Comparison of ENCODE assay signal across 15 cellular contexts in genomic region chr7:81488210-81488609, GRCh38.
"Had no signal": no experiment of that assay in that cellular context is flagged by ENCODE, and none has a peak within 500 bp of the region (broad histone marks: within the 10 kb centered on the region; RNA-seq: fewer than 3 reads in every experiment).

No MANE protein-coding gene starts in this region.

- H3K27me3 Mint-ChIP-seq: activated CD8-positive, alpha-beta memory T cell treated with anti-CD3 and anti-CD28 coated beads, Interleukin-2, amount 10 ng/mL, durations not matched to agents 7 days and 5 days; stimulated activated naive B cell treated with anti-CD40 and anti-IgM and Interleukin-4, amounts not matched to agents 10 μg/mL and 1 μg/mL and 100 μg/mL, for 72 hours had no signal

- H3K27ac Mint-ChIP-seq: activated CD8-positive, alpha-beta memory T cell treated with anti-CD3 and anti-CD28 coated beads, Interleukin-2, amount 10 ng/mL, durations not matched to agents 7 days and 5 days; activated naive CD8-positive, alpha-beta T cell treated with anti-CD3 and anti-CD28 coated beads for 36 hours; natural killer cell; stimulated activated naive B cell treated with anti-CD40 and anti-IgM and Interleukin-4, amounts not matched to agents 10 μg/mL and 1 μg/mL and 100 μg/mL, for 72 hours had no signal

- H3K27me3 ChIP-seq: dorsolateral prefrontal cortex, esophagus muscularis mucosa, right lobe of liver, tibial nerve had no signal

- ATAC-seq: activated CD8-positive, alpha-beta memory T cell treated with anti-CD3 and anti-CD28 coated beads, Interleukin-2, amount 10 ng/mL, durations not matched to agents 7 days and 5 days; activated T-cell treated with anti-CD3 and anti-CD28 coated beads, Interleukin-2, amount 50 U/mL, for 4 hours; stimulated activated naive B cell treated with anti-CD40 and anti-IgM and Interleukin-4, amounts not matched to agents 10 μg/mL and 1 μg/mL and 100 μg/mL, for 72 hours had no signal

- H3K27ac ChIP-seq: dorsolateral prefrontal cortex, esophagus muscularis mucosa, prostate gland, right lobe of liver, tibial nerve had no signal

- H3K9me3 ChIP-seq: esophagus muscularis mucosa, prostate gland, right lobe of liver, tibial nerve had no signal

- H3K4me1 ChIP-seq: prostate gland, right lobe of liver had no signal

- H3K4me3 ChIP-seq: dorsolateral prefrontal cortex, esophagus muscularis mucosa, prostate gland, right lobe of liver, tibial nerve had no signal

- DNase-seq: activated CD4-positive, alpha-beta T cell treated with anti-CD3 and anti-CD28 coated beads, Interleukin-2, amount 50 U/mL, for 48 hours; activated CD8-positive, alpha-beta memory T cell treated with anti-CD3 and anti-CD28 coated beads, Interleukin-2, amount 10 ng/mL, durations not matched to agents 7 days and 5 days; activated gamma-delta T cell treated with Interleukin-2 at 50 U/mL for 16 hours; activated naive CD8-positive, alpha-beta T cell treated with anti-CD3 and anti-CD28 coated beads for 36 hours; activated T-cell treated with anti-CD3 and anti-CD28 coated beads, Interleukin-2, amount 50 U/mL, for 4 hours; dorsolateral prefrontal cortex; glutamatergic neuron; natural killer cell; occipital lobe; right lobe of liver; stimulated activated CD4-positive, alpha-beta T cell treated with anti-CD3 and anti-CD28 coated beads, Interleukin-1b, Interleukin-23, amount 100 ng/mL, for 48 hours; stimulated activated naive B cell treated with anti-CD40 and anti-IgM and Interleukin-4, amounts not matched to agents 10 μg/mL and 1 μg/mL and 100 μg/mL, for 72 hours had no signal

- H3K9me3 Mint-ChIP-seq: activated naive CD8-positive, alpha-beta T cell treated with anti-CD3 and anti-CD28 coated beads for 36 hours; activated T-cell treated with anti-CD3 and anti-CD28 coated beads, Interleukin-2, amount 50 U/mL, for 4 hours; stimulated activated naive B cell treated with anti-CD40 and anti-IgM and Interleukin-4, amounts not matched to agents 10 μg/mL and 1 μg/mL and 100 μg/mL, for 72 hours had no signal

- H3K4me3 Mint-ChIP-seq: activated CD8-positive, alpha-beta memory T cell treated with anti-CD3 and anti-CD28 coated beads, Interleukin-2, amount 10 ng/mL, durations not matched to agents 7 days and 5 days; activated naive CD8-positive, alpha-beta T cell treated with anti-CD3 and anti-CD28 coated beads for 36 hours; activated T-cell treated with anti-CD3 and anti-CD28 coated beads, Interleukin-2, amount 50 U/mL, for 4 hours; natural killer cell; stimulated activated naive B cell treated with anti-CD40 and anti-IgM and Interleukin-4, amounts not matched to agents 10 μg/mL and 1 μg/mL and 100 μg/mL, for 72 hours had no signal

- H3K4me1 Mint-ChIP-seq: activated CD8-positive, alpha-beta memory T cell treated with anti-CD3 and anti-CD28 coated beads, Interleukin-2, amount 10 ng/mL, durations not matched to agents 7 days and 5 days; activated naive CD8-positive, alpha-beta T cell treated with anti-CD3 and anti-CD28 coated beads for 36 hours; natural killer cell; stimulated activated naive B cell treated with anti-CD40 and anti-IgM and Interleukin-4, amounts not matched to agents 10 μg/mL and 1 μg/mL and 100 μg/mL, for 72 hours had no signal

- H3K36me3 ChIP-seq: esophagus muscularis mucosa, prostate gland, right lobe of liver, tibial nerve had no signal

- H3K36me3 Mint-ChIP-seq: activated CD8-positive, alpha-beta memory T cell treated with anti-CD3 and anti-CD28 coated beads, Interleukin-2, amount 10 ng/mL, durations not matched to agents 7 days and 5 days; activated naive CD8-positive, alpha-beta T cell treated with anti-CD3 and anti-CD28 coated beads for 36 hours; natural killer cell; stimulated activated naive B cell treated with anti-CD40 and anti-IgM and Interleukin-4, amounts not matched to agents 10 μg/mL and 1 μg/mL and 100 μg/mL, for 72 hours had no signal
